ENCODE assay signal across 20 cellular contexts in genomic region chr15:93278006-93278405, GRCh38.
"Had no signal": no experiment of that assay in that cellular context is flagged by ENCODE, and none has a peak within 500 bp of the region (broad histone marks: within the 10 kb centered on the region; RNA-seq: fewer than 3 reads in every experiment).

No MANE protein-coding gene starts in this region.

- DNase-seq: colonic mucosa; dermis blood vessel endothelial cell; foreskin melanocyte; head of caudate nucleus; hippocampal formation; kidney glomerular epithelial cell; mammary epithelial cell; naive thymus-derived CD4-positive, alpha-beta T cell; occipital lobe; pancreas; retina; right lobe of liver; stimulated activated CD4-positive, alpha-beta T cell treated with anti-CD3 and anti-CD28 coated beads, Interleukin-4, amount 100 ng/mL, for 1 hour; stimulated activated CD8-positive, alpha-beta memory T cell treated with anti-CD3 and anti-CD28 coated beads, Interleukin-4, amount 100 ng/mL, for 48 hours; stimulated activated naive CD8-positive, alpha-beta T cell treated with anti-CD3 and anti-CD28 coated beads, Interleukin-15, Interleukin-2, amounts not matched to agents 100 U/mL and 50 U/mL, for 24 hours; thyroid gland had no signal

- H3K27ac ChIP-seq: colonic mucosa, pancreas, prostate gland, right lobe of liver, suprapubic skin, thyroid gland had no signal

- H3K4me1 Mint-ChIP-seq: stimulated activated effector memory CD8-positive, alpha-beta T cell treated with anti-CD3 and anti-CD28 coated beads, Interleukin-12 subunit alpha, Interleukin-12 subunit beta, amount 100 ng/mL, for 72 hours had no signal

- H3K4me3 ChIP-seq: colonic mucosa, pancreas, prostate gland, right lobe of liver, suprapubic skin, thyroid gland had no signal

- H3K27ac Mint-ChIP-seq: stimulated activated effector memory CD8-positive, alpha-beta T cell treated with anti-CD3 and anti-CD28 coated beads, Interleukin-12 subunit alpha, Interleukin-12 subunit beta, amount 100 ng/mL, for 72 hours; type B pancreatic cell had no signal

- H3K27me3 ChIP-seq: colonic mucosa, pancreas, right lobe of liver, suprapubic skin, thyroid gland had no signal

- H3K36me3 ChIP-seq: colonic mucosa, pancreas, prostate gland, right lobe of liver, suprapubic skin, thyroid gland had no signal

- H3K4me3 Mint-ChIP-seq: naive thymus-derived CD4-positive, alpha-beta T cell; stimulated activated effector memory CD8-positive, alpha-beta T cell treated with anti-CD3 and anti-CD28 coated beads, Interleukin-12 subunit alpha, Interleukin-12 subunit beta, amount 100 ng/mL, for 72 hours; type B pancreatic cell had no signal

- H3K9me3 ChIP-seq: colonic mucosa, pancreas, prostate gland, suprapubic skin, thyroid gland had no signal

- H3K4me1 ChIP-seq: colonic mucosa, prostate gland, right lobe of liver, thyroid gland had no signal

- H3K36me3 Mint-ChIP-seq: naive thymus-derived CD4-positive, alpha-beta T cell; stimulated activated effector memory CD8-positive, alpha-beta T cell treated with anti-CD3 and anti-CD28 coated beads, Interleukin-12 subunit alpha, Interleukin-12 subunit beta, amount 100 ng/mL, for 72 hours; type B pancreatic cell had no signal

- H3K9me3 Mint-ChIP-seq: stimulated activated effector memory CD8-positive, alpha-beta T cell treated with anti-CD3 and anti-CD28 coated beads, Interleukin-12 subunit alpha, Interleukin-12 subunit beta, amount 100 ng/mL, for 72 hours; type B pancreatic cell had no signal
